Comparison of ENCODE assay signal across 1 cellular context in the genomic region with DNA sequence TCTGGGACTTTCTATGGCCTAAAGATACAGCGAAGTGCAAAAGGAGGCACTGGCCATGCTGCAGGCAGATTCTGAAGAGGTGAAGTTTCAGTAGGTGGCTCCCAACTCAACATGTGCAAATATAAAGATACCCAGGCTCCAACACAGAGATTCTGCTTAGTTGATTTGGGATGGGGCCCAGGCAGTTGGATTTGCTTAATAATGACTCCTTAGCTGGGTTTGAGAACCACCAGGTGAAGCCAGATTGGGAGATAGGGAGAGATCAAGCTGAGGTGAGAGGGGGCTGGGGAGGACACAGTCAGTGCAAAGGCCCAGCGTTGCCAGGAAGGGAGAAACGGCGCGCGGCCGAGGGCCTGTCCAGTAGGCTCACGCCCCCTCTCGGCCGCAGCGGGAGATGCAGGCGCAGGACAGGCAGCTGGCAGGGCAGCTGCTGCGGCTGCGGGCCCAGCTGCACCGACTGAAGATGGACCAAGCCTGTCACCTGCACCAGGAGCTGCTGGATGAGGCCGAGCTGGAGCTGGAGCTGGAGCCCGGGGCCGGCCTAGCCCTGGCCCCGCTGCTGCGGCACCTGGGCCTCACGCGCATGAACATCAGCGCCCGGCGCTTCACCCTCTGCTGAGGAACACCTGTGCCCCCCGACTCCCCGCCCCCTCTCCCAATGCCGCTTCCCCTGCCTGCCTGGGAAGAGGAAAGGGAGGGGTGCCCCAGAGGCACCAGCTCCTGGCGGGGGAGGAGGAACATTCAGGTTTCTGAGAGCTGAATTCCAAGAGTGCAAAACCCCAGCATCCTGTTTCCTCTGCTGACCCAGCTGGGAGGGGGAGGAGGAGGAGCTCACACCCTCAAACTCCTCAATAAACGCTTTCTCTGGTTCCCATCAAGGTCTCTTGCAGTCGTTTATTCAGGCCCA.
TF ChIP-seq lines count a peak whose summit lies in the region.

No MANE protein-coding gene starts in this region.

TF ChIP-seq in HepG2, 621 proteins besides CTCF, POLR2A, EP300 and RAD21 (continued from another document and continues in another):
- TF ChIP-seq ZNF790 (CRISPR knock-in tag; IDR thresholded peaks at IDR 0.05; ENCODE audit: borderline replicate concordance) (no peak), ZFY (CRISPR knock-in tag; IDR thresholded peaks at IDR 0.05) (peak; percentile 68), KDM5B (CRISPR knock-in tag; IDR thresholded peaks at IDR 0.05; ENCODE audit: borderline replicate concordance) (peak; percentile 74; the same call in 1 of the 2 replicates), MED8 (CRISPR knock-in tag; IDR thresholded peaks at IDR 0.05; ENCODE audit: insufficient replicate concordance) (peak; percentile 57), ATF7-NPFF (CRISPR knock-in tag; IDR thresholded peaks at IDR 0.05; ENCODE audit: low read depth) (no peak), ZNF501 (CRISPR knock-in tag; IDR thresholded peaks at IDR 0.05) (peak; percentile 79), SMAD9 (CRISPR knock-in tag; IDR thresholded peaks at IDR 0.05) (no peak), PAX8 (CRISPR knock-in tag; IDR thresholded peaks at IDR 0.05; ENCODE audit: borderline replicate concordance) (no peak), RORA (CRISPR knock-in tag; IDR thresholded peaks at IDR 0.05) (no peak), TP53 (CRISPR knock-in tag; conservative IDR thresholded peaks at IDR 0.05) (no peak), ZNF768 (CRISPR knock-in tag; IDR thresholded peaks at IDR 0.05) (peak; percentile 78; the same call in 1 of the 2 replicates), SALL1 (CRISPR knock-in tag; IDR thresholded peaks at IDR 0.05) (peak; percentile 73), ZBTB25 (CRISPR knock-in tag; IDR thresholded peaks at IDR 0.05) (no peak), SETDB1 (CRISPR knock-in tag; IDR thresholded peaks at IDR 0.05; ENCODE audit: borderline replicate concordance) (no peak), ZNF720 (CRISPR knock-in tag; IDR thresholded peaks at IDR 0.05) (no peak), LCORL (IDR thresholded peaks at IDR 0.05) (no peak), LCORL (CRISPR knock-in tag; IDR thresholded peaks at IDR 0.05) (peak; percentile 55; the same call in 1 of the 2 replicates), SSRP1 (CRISPR knock-in tag; IDR thresholded peaks at IDR 0.05) (no peak), GMEB1 (CRISPR knock-in tag; IDR thresholded peaks at IDR 0.05; ENCODE audit: borderline replicate concordance) (peak; percentile 31; the same call in 1 of the 2 replicates), TFAP4 (IDR thresholded peaks at IDR 0.05; ENCODE audit: borderline replicate concordance, low read depth) (peak; percentile 73; the same call in 1 of the 2 replicates), MXI1 (IDR thresholded peaks at IDR 0.05; ENCODE audit: borderline replicate concordance, low read depth, low read length) (peak; percentile 55; the same call in 1 of the 3 replicates), SOX13 (IDR thresholded peaks at IDR 0.05) (no peak), SOX13 (CRISPR knock-in tag; conservative IDR thresholded peaks at IDR 0.05 in 1 of 2, IDR thresholded peaks at IDR 0.05 in 1 of 2) (peak in 1 of 2 experiments; percentile 13; a peak in 1 of 4 replicates), BHLHE40 (IDR thresholded peaks at IDR 0.05; ENCODE audit: low read length) (peak; percentile 55), XRCC5 (optimal IDR thresholded peaks at IDR 0.05; ENCODE audit: low read length) (peak; percentile 84), CHD2 (IDR thresholded peaks at IDR 0.05; ENCODE audit: low read depth, low read length) (no peak), GABPA (IDR thresholded peaks at IDR 0.05; ENCODE audit: low read depth, low read length) (no peak), GABPA (CRISPR knock-in tag; IDR thresholded peaks at IDR 0.05; ENCODE audit: low read depth) (0 out of 2 replicates have a peak, but pooled peaks have one; percentile 10), ZNF543 (CRISPR knock-in tag; IDR thresholded peaks at IDR 0.05) (no peak), ZNF614 (CRISPR knock-in tag; IDR thresholded peaks at IDR 0.05; ENCODE audit: borderline replicate concordance) (peak; percentile 45; the same call in 1 of the 2 replicates), NFKB2 (CRISPR knock-in tag; IDR thresholded peaks at IDR 0.05; ENCODE audit: borderline replicate concordance) (no peak), FLYWCH1 (CRISPR knock-in tag; IDR thresholded peaks at IDR 0.05) (no peak), ATF1 (CRISPR knock-in tag; IDR thresholded peaks at IDR 0.05) (no peak), NCOA5 (CRISPR knock-in tag; IDR thresholded peaks at IDR 0.05) (no peak), HMGXB4 (CRISPR knock-in tag; IDR thresholded peaks at IDR 0.05; ENCODE audit: borderline replicate concordance in 1 of 2, low read depth in 1 of 2) (peak; percentile 66 to 85; a peak in 3 of 4 replicates), SAP130 (CRISPR knock-in tag; IDR thresholded peaks at IDR 0.05; ENCODE audit: low read depth) (peak; percentile 75), RFXAP (CRISPR knock-in tag; IDR thresholded peaks at IDR 0.05; ENCODE audit: borderline replicate concordance) (no peak), MTA1 (CRISPR knock-in tag; IDR thresholded peaks at IDR 0.05; ENCODE audit: borderline replicate concordance) (no peak), ZNF75D (CRISPR knock-in tag; IDR thresholded peaks at IDR 0.05; ENCODE audit: borderline replicate concordance) (no peak), MIXL1 (CRISPR knock-in tag; IDR thresholded peaks at IDR 0.05) (peak; percentile 55; the same call in 1 of the 2 replicates)
- TF ChIP-seq, protein P1, sequence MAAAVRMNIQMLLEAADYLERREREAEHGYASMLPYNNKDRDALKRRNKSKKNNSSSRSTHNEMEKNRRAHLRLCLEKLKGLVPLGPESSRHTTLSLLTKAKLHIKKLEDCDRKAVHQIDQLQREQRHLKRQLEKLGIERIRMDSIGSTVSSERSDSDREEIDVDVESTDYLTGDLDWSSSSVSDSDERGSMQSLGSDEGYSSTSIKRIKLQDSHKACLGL (CRISPR knock-in tag; IDR thresholded peaks at IDR 0.05) = no peak
- TF ChIP-seq, protein P2, sequence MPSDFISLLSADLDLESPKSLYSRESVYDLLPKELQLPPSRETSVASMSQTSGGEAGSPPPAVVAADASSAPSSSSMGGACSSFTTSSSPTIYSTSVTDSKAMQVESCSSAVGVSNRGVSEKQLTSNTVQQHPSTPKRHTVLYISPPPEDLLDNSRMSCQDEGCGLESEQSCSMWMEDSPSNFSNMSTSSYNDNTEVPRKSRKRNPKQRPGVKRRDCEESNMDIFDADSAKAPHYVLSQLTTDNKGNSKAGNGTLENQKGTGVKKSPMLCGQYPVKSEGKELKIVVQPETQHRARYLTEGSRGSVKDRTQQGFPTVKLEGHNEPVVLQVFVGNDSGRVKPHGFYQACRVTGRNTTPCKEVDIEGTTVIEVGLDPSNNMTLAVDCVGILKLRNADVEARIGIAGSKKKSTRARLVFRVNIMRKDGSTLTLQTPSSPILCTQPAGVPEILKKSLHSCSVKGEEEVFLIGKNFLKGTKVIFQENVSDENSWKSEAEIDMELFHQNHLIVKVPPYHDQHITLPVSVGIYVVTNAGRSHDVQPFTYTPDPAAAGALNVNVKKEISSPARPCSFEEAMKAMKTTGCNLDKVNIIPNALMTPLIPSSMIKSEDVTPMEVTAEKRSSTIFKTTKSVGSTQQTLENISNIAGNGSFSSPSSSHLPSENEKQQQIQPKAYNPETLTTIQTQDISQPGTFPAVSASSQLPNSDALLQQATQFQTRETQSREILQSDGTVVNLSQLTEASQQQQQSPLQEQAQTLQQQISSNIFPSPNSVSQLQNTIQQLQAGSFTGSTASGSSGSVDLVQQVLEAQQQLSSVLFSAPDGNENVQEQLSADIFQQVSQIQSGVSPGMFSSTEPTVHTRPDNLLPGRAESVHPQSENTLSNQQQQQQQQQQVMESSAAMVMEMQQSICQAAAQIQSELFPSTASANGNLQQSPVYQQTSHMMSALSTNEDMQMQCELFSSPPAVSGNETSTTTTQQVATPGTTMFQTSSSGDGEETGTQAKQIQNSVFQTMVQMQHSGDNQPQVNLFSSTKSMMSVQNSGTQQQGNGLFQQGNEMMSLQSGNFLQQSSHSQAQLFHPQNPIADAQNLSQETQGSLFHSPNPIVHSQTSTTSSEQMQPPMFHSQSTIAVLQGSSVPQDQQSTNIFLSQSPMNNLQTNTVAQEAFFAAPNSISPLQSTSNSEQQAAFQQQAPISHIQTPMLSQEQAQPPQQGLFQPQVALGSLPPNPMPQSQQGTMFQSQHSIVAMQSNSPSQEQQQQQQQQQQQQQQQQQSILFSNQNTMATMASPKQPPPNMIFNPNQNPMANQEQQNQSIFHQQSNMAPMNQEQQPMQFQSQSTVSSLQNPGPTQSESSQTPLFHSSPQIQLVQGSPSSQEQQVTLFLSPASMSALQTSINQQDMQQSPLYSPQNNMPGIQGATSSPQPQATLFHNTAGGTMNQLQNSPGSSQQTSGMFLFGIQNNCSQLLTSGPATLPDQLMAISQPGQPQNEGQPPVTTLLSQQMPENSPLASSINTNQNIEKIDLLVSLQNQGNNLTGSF (CRISPR knock-in tag; IDR thresholded peaks at IDR 0.05) = no peak
- TF ChIP-seq, protein P3, sequence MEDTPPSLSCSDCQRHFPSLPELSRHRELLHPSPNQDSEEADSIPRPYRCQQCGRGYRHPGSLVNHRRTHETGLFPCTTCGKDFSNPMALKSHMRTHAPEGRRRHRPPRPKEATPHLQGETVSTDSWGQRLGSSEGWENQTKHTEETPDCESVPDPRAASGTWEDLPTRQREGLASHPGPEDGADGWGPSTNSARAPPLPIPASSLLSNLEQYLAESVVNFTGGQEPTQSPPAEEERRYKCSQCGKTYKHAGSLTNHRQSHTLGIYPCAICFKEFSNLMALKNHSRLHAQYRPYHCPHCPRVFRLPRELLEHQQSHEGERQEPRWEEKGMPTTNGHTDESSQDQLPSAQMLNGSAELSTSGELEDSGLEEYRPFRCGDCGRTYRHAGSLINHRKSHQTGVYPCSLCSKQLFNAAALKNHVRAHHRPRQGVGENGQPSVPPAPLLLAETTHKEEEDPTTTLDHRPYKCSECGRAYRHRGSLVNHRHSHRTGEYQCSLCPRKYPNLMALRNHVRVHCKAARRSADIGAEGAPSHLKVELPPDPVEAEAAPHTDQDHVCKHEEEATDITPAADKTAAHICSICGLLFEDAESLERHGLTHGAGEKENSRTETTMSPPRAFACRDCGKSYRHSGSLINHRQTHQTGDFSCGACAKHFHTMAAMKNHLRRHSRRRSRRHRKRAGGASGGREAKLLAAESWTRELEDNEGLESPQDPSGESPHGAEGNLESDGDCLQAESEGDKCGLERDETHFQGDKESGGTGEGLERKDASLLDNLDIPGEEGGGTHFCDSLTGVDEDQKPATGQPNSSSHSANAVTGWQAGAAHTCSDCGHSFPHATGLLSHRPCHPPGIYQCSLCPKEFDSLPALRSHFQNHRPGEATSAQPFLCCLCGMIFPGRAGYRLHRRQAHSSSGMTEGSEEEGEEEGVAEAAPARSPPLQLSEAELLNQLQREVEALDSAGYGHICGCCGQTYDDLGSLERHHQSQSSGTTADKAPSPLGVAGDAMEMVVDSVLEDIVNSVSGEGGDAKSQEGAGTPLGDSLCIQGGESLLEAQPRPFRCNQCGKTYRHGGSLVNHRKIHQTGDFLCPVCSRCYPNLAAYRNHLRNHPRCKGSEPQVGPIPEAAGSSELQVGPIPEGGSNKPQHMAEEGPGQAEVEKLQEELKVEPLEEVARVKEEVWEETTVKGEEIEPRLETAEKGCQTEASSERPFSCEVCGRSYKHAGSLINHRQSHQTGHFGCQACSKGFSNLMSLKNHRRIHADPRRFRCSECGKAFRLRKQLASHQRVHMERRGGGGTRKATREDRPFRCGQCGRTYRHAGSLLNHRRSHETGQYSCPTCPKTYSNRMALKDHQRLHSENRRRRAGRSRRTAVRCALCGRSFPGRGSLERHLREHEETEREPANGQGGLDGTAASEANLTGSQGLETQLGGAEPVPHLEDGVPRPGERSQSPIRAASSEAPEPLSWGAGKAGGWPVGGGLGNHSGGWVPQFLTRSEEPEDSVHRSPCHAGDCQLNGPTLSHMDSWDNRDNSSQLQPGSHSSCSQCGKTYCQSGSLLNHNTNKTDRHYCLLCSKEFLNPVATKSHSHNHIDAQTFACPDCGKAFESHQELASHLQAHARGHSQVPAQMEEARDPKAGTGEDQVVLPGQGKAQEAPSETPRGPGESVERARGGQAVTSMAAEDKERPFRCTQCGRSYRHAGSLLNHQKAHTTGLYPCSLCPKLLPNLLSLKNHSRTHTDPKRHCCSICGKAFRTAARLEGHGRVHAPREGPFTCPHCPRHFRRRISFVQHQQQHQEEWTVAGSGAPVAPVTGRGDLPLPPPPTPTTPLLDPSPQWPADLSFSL (CRISPR knock-in tag; IDR thresholded peaks at IDR 0.05) = no peak
